In the genomic region with DNA sequence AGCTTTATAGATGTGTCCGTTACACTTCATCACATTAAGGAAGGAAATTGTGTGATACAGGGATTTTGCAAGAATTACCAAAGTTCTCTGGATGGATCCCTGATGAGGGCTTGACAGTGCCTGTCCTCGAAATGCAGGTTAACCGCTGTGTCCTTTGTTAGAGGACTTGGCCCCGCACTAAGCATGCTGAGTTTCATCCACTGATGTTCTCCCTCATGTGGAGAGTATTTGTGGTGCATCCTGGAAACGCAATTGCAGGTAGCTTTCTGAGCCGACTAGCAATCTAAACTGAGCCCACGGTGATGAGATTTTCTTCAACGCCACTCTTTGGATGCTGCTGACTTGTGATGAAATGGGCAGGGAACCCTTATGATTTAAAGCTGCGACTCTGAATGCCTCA, we compare ENCODE assay signal across 17 cellular contexts.
A peak's percentile ranks its signal among the peaks of the same experiment; 100 is the strongest.
DNase-seq lines count a peak whose midpoint lies in the region; ATAC-seq and TF ChIP-seq lines count a peak whose summit lies in the region.
"Had no signal": no experiment of that assay in that cellular context is flagged by ENCODE, and none has a peak within 500 bp of the region (broad histone marks: within the 10 kb centered on the region; RNA-seq: fewer than 3 reads in every experiment).

No MANE protein-coding gene starts in this region.

- H3K36me3 ChIP-seq in PC-3 (ENCODE audit: low read depth, low read length) (no peaks in the 10 kb centered on the region), neural progenitor cell (no peaks in the 10 kb centered on the region), neuronal stem cell (replicated peaks in 1 of 2; ENCODE audit: control insufficient read depth in 2 of 2, insufficient read depth in 2 of 2, low read length in 2 of 2) (no peaks in the 10 kb centered on the region)
- H3K36me3 ChIP-seq: adrenal gland, MG63 had no signal

- WGBS in neuronal stem cell (ENCODE audit: extremely low coverage in 2 of 2, insufficient read length in 2 of 2, insufficient replicate concordance in 1 of 2), 2 donors = no CpG with 5 or more reads among the region's 9 CpGs

- H2BK15ac ChIP-seq in neuronal stem cell (ENCODE audit: low read length) = no peak overlapping the region

- no peak overlapping the region for H2AK5ac ChIP-seq in neuronal stem cell (ENCODE audit: low read depth, low read length)

- H4K8ac ChIP-seq in neuronal stem cell (ENCODE audit: low read depth, low read length) = no peak overlapping the region

- DNase-seq in PC-3 (peak; percentile 15), endothelial cell (ENCODE audit: low spot score) (peak; percentile 8), neural progenitor cell (ENCODE audit: low spot score) (peak; percentile 21), NCI-H1930 (lab: John Stamatoyannopoulos, UW) (no peak), neuronal stem cell (ENCODE audit: low spot score) (no peak)
- DNase-seq: adrenal gland; DMS79; effector memory CD8-positive, alpha-beta T cell; MG63; NCI-H2107; NCI-H526; stimulated activated CD4-positive, alpha-beta T cell treated with anti-CD3 and anti-CD28 coated beads, Interleukin-2, amount 100 ng/mL, for 48 hours; T-helper 9 cell had no signal

- intact Hi-C loops in PC-3 (cut with micrococcal nuclease) = no loop called here

- H3K27ac Mint-ChIP-seq in endothelial cell (ENCODE audit: unreplicated experiment) (no peak overlapping the region), neural progenitor cell (no peak overlapping the region)
- H3K27ac Mint-ChIP-seq: effector memory CD8-positive, alpha-beta T cell had no signal

- no peak overlapping the region for H3K9ac ChIP-seq in PC-3 (ENCODE audit: low read length)
- no peak overlapping the region for H3K9ac ChIP-seq in neural progenitor cell
- no peak overlapping the region for H3K9ac ChIP-seq in neuronal stem cell (ENCODE audit: low read depth, low read length, poor library complexity)
- H3K9ac ChIP-seq: parathyroid adenoma had no signal

- H3K4me1 ChIP-seq in PC-3 (ENCODE audit: insufficient read depth, low read length) (no peaks in the 10 kb centered on the region), neural progenitor cell (peaks cover 3% of the 10 kb centered on the region), neuronal stem cell (ENCODE audit: control insufficient read depth in 2 of 2, insufficient read depth in 1 of 2, low read depth in 1 of 2, low read length in 2 of 2) (peaks cover 0 to 28% of the 10 kb centered on the region in 2 donors)
- H3K4me1 ChIP-seq: adrenal gland, parathyroid adenoma had no signal

- H3K9me2 ChIP-seq in PC-3 (replicated peaks; ENCODE audit: low read length) = no peaks in the 10 kb centered on the region

- no peak overlapping the region for H2BK5ac ChIP-seq in neuronal stem cell (ENCODE audit: low read length)

- H3K23ac ChIP-seq in neuronal stem cell (ENCODE audit: low read depth, low read length, poor library complexity) = no peak overlapping the region

- no peaks in the 10 kb centered on the region for H3K9me3 Mint-ChIP-seq in endothelial cell (ENCODE audit: unreplicated experiment)
- peaks cover 2% of the 10 kb centered on the region for H3K9me3 Mint-ChIP-seq in neural progenitor cell
- H3K9me3 Mint-ChIP-seq: central memory CD8-positive, alpha-beta T cell; effector memory CD8-positive, alpha-beta T cell had no signal

- no peak for ATAC-seq in PC-3
- ATAC-seq in activated CD4-positive, CD25-positive, alpha-beta regulatory T cell treated with anti-CD3 and anti-CD28 coated beads, Interleukin-2, amount 50 U/mL, for 24 hours = no peak
- ATAC-seq: effector memory CD8-positive, alpha-beta T cell had no signal

- no TSS peak for BruUV-seq in PC-3 (replicated peaks; lab: Mats Ljungman, UMichigan)

- H4K20me1 ChIP-seq in PC-3 (ENCODE audit: low read length) (no peaks in the 10 kb centered on the region), neural progenitor cell (ENCODE audit: low read depth) (no peaks in the 10 kb centered on the region)

- CTCF ChIA-PET in PC-3 (lab: Charles Lee) = no interaction called here

- no peaks in the 10 kb centered on the region for H3K79me1 ChIP-seq in neuronal stem cell (ENCODE audit: low read depth, low read length)

- H3F3A ChIP-seq in PC-3 (ENCODE audit: low read length, unreplicated experiment) (no peaks in the 10 kb centered on the region), neural progenitor cell (ENCODE audit: low read depth) (no peaks in the 10 kb centered on the region)

- H3K27me3 Mint-ChIP-seq in endothelial cell (ENCODE audit: unreplicated experiment) (no peaks in the 10 kb centered on the region), neural progenitor cell (ENCODE audit: insufficient read depth, low read depth) (peaks cover 2% of the 10 kb centered on the region)

- H2BK12ac ChIP-seq in neuronal stem cell (ENCODE audit: low read length) = no peak overlapping the region

- H3K4me3 ChIP-seq in PC-3 (ENCODE audit: low read length) (no peak overlapping the region), neural progenitor cell (no peak overlapping the region), neuronal stem cell (ENCODE audit: low read length in 2 of 2) (no peak overlapping the region)
- H3K4me3 ChIP-seq: adrenal gland, MG63 had no signal

- H3K79me2 ChIP-seq in PC-3 (ENCODE audit: low read length) (no peaks in the 10 kb centered on the region), neural progenitor cell (ENCODE audit: low read depth) (no peaks in the 10 kb centered on the region)
- H3K79me2 ChIP-seq: parathyroid adenoma had no signal

- H3K4ac ChIP-seq in neuronal stem cell (ENCODE audit: low read length) = no peak overlapping the region

- H3K4me3 Mint-ChIP-seq in endothelial cell (ENCODE audit: unreplicated experiment) = no peak overlapping the region
- no peak overlapping the region for H3K4me3 Mint-ChIP-seq in neural progenitor cell
- H3K4me3 Mint-ChIP-seq: central memory CD8-positive, alpha-beta T cell; effector memory CD8-positive, alpha-beta T cell had no signal

- H3K27me3 ChIP-seq in PC-3 (ENCODE audit: low read length) = no peaks in the 10 kb centered on the region
- no peaks in the 10 kb centered on the region for H3K27me3 ChIP-seq in neural progenitor cell
- H3K27me3 ChIP-seq in neuronal stem cell (ENCODE audit: control insufficient read depth in 3 of 3, insufficient read depth in 3 of 3, low read depth in 1 of 3, low read length in 3 of 3) = no peaks in the 10 kb centered on the region
- H3K27me3 ChIP-seq: MG63 had no signal

- H3K14ac ChIP-seq in neuronal stem cell (ENCODE audit: low read length) = no peak overlapping the region

- H3K36me3 Mint-ChIP-seq in endothelial cell (ENCODE audit: low read depth, unreplicated experiment) (no peaks in the 10 kb centered on the region), neural progenitor cell (no peaks in the 10 kb centered on the region)

- peaks cover 3% of the 10 kb centered on the region for H3K4me1 Mint-ChIP-seq in endothelial cell (ENCODE audit: unreplicated experiment)
- peaks cover 29% of the 10 kb centered on the region for H3K4me1 Mint-ChIP-seq in neural progenitor cell

- H3K4me2 ChIP-seq in PC-3 (ENCODE audit: low read length) (no peak overlapping the region), neural progenitor cell (no peak overlapping the region), neuronal stem cell (ENCODE audit: insufficient read depth, low read length, poor library complexity, severe bottlenecking) (no peak overlapping the region)

- H3K18ac ChIP-seq in neuronal stem cell (ENCODE audit: low read length) = no peak overlapping the region

- no peak overlapping the region for H2BK120ac ChIP-seq in neuronal stem cell (ENCODE audit: low read depth, low read length)

- POLR2A ChIA-PET in PC-3 (lab: Charles Lee; ENCODE audit: unreplicated experiment) = interaction anchor here (0.7 kb wide), 1 partner anchor 9 kb away, joined by 3 read pairs; no protein-coding TSS in a partner anchor

- H2AFZ ChIP-seq in PC-3 (ENCODE audit: low read length) (no peak overlapping the region), neural progenitor cell (replicated peaks) (no peak overlapping the region), neuronal stem cell (ENCODE audit: low read length) (no peak overlapping the region)
- H2AFZ ChIP-seq: parathyroid adenoma had no signal

- no peak overlapping the region for H4K91ac ChIP-seq in neuronal stem cell (ENCODE audit: low read depth, low read length, poor library complexity)

- H3K9me3 ChIP-seq in PC-3 (ENCODE audit: low read length) = no peaks in the 10 kb centered on the region
- no peaks in the 10 kb centered on the region for H3K9me3 ChIP-seq in neural progenitor cell (ENCODE audit: low read depth)
- H3K9me3 ChIP-seq in neuronal stem cell (replicated peaks in 1 of 2; ENCODE audit: control insufficient read depth in 2 of 2, insufficient read depth in 1 of 2, low read depth in 1 of 2, low read length in 2 of 2) = no peaks in the 10 kb centered on the region
- H3K9me3 ChIP-seq: adrenal gland, MG63 had no signal

- H3K27ac ChIP-seq in PC-3 (ENCODE audit: low read length) (no peak overlapping the region), neural progenitor cell (no peak overlapping the region), neuronal stem cell (replicated peaks; ENCODE audit: low read length) (no peak overlapping the region)
- H3K27ac ChIP-seq: adrenal gland, parathyroid adenoma had no signal

- TF ChIP-seq CTCF in GM12872 (IDR thresholded peaks at IDR 0.05; ENCODE audit: insufficient read depth, low read depth, low read length) = peak; percentile 11; the same call in 1 of the 3 replicates
- peak; percentile 23; the same call in 1 of the 2 replicates for TF ChIP-seq CTCF in PC-3 (conservative IDR thresholded peaks at IDR 0.05; ENCODE audit: low read depth, low read length)
- TF ChIP-seq CTCF in endothelial cell (IDR thresholded peaks at IDR 0.05; ENCODE audit: unreplicated experiment) = peak; percentile 34
- TF ChIP-seq CTCF in neural progenitor cell (IDR thresholded peaks at IDR 0.05) = peak; percentile 31

Comparison
In these comparisons a context has a peak if more than half of its experiments do, and no peak if none do; other contexts are left out.
1. DNase-seq: peak in PC-3 (single experiment), endothelial cell (single experiment) and neural progenitor cell (single experiment); none in NCI-H1930 (0 of 2) and neuronal stem cell (single experiment).
2. Peak in every context shown above with its lines, with median percentiles within 50 percentile points of each other: CTCF ChIP-seq.